27 cellular contexts compared by ENCODE assay signal in the genomic region with DNA sequence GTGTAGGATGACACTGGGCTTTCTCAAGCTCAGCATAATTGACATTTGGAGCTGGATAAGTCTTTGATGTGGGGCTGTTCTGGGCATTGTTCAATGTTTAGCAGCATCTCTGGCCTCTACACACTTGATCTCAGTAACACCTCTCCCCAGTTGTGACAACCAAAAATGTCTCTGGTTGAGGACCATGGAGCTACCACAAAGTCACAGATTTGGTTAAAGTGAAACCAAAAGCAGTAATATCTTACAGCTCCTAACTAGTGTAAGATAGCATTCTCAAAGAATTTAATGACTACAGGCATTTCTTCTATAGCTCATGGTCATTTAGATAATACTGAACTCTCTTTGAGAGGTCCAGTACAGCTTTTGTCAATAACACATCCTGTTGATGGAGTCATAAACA. TPM values are rescaled to one million over a fixed set of nuclear protein-coding genes. Genes with fewer than 3 reads are reported as not detected.
DNase-seq lines count a peak whose midpoint lies in the region; ATAC-seq and TF ChIP-seq lines count a peak whose summit lies in the region.
"Had no signal": no experiment of that assay in that cellular context is flagged by ENCODE, and none has a peak within 500 bp of the region (broad histone marks: within the 10 kb centered on the region; RNA-seq: fewer than 3 reads in every experiment).

No MANE protein-coding gene starts in this region.

- peak overlapping the region; percentile 21 for H3K4me3 Mint-ChIP-seq in neural crest cell
- H3K4me3 Mint-ChIP-seq: natural killer cell treated with Interleukin-12 subunit alpha and Interleukin-12 subunit beta and Interleukin-15 and Interleukin-18, amount 100 ng/mL, for 72 hours had no signal

- no peak for TF ChIP-seq CTCF in neural crest cell (conservative IDR thresholded peaks at IDR 0.05)

- no peaks in the 10 kb centered on the region for H3K9me3 Mint-ChIP-seq in neural crest cell
- H3K9me3 Mint-ChIP-seq: natural killer cell treated with Interleukin-12 subunit alpha and Interleukin-12 subunit beta and Interleukin-15 and Interleukin-18, amount 100 ng/mL, for 72 hours; T-helper 1 cell treated with Interleukin-12 subunit alpha and Interleukin-12 subunit beta and Interleukin-4 antibody, amounts not matched to agents 30 μg/mL and 1 μg/mL, for 36 hours had no signal

- peaks cover 73% of the 10 kb centered on the region for H3K27me3 Mint-ChIP-seq in neural crest cell (ENCODE audit: low read depth)

- H3K36me3 Mint-ChIP-seq in neural crest cell (ENCODE audit: low read depth), result no peaks in the 10 kb centered on the region
- H3K36me3 Mint-ChIP-seq: natural killer cell treated with Interleukin-12 subunit alpha and Interleukin-12 subunit beta and Interleukin-15 and Interleukin-18, amount 100 ng/mL, for 72 hours had no signal

- DNase-seq in neural crest cell (ENCODE audit: low read depth, low spot score) (no peak), midbrain (lab: John Stamatoyannopoulos, UW) (no peak), mucosa of gallbladder (ENCODE audit: low spot score) (no peak)
- DNase-seq in stimulated activated CD4-positive, alpha-beta T cell treated with anti-CD3 and anti-CD28 coated beads, Interleukin-4, amount 100 ng/mL, for 1 hour, result no peak
- DNase-seq: activated CD4-positive, alpha-beta T cell treated with anti-CD3 and anti-CD28 coated beads, Interleukin-2, amount 50 U/mL, for 48 hours; activated naive CD4-positive, alpha-beta T cell treated with Interleukin-2 at 50 U/mL for 16 hours; activated T-cell treated with anti-CD3 and anti-CD28 coated beads for 4 hours; amygdala; caudate nucleus; DMS79; foreskin keratinocyte; GOT3; left cardiac atrium; NCI-H1436; NCI-H2171; NCI-H82; PC-9; stimulated activated naive CD4-positive, alpha-beta T cell treated with Interleukin-2 at 50 U/mL for 16 hours; thyroid gland; WERI-Rb-1 had no signal

- peak; percentile 23 for ATAC-seq in GM18858 (IDR thresholded peaks at IDR 0.05; ENCODE audit: unreplicated experiment)
- ATAC-seq in GM21423 (IDR thresholded peaks at IDR 0.05; ENCODE audit: unreplicated experiment), result peak; percentile 16
- ATAC-seq in HG03175 (IDR thresholded peaks at IDR 0.05; ENCODE audit: unreplicated experiment), result peak; percentile 27
- ATAC-seq: foreskin keratinocyte; left cardiac atrium; natural killer cell treated with Interleukin-12 subunit alpha and Interleukin-12 subunit beta and Interleukin-15 and Interleukin-18, amount 100 ng/mL, for 72 hours had no signal

- no peak overlapping the region for H3K27ac Mint-ChIP-seq in neural crest cell (ENCODE audit: unreplicated experiment)
- H3K27ac Mint-ChIP-seq: natural killer cell treated with Interleukin-12 subunit alpha and Interleukin-12 subunit beta and Interleukin-15 and Interleukin-18, amount 100 ng/mL, for 72 hours; T-helper 1 cell treated with Interleukin-12 subunit alpha and Interleukin-12 subunit beta and Interleukin-4 antibody, amounts not matched to agents 30 μg/mL and 1 μg/mL, for 36 hours had no signal

- peaks cover 18% of the 10 kb centered on the region for H3K4me1 Mint-ChIP-seq in neural crest cell

RNA-seq across cellular contexts. Expression of a gene that starts 23.4 kb away (rescaled TPM):
- 52.1 and 52.2 TPM in 2 replicates for total RNA-seq in neural crest cell
- not detected for total RNA-seq in mucosa of gallbladder
- total RNA-seq: foreskin keratinocyte; HT1080; mesenteric fat pad; natural killer cell treated with Interleukin-12 subunit alpha and Interleukin-12 subunit beta and Interleukin-15 and Interleukin-18, amount 100 ng/mL, for 72 hours; PC-9; thyroid gland had no signal

Comparison
In these comparisons a context has a peak if more than half of its experiments do, and no peak if none do; other contexts are left out.
1. RNA of a gene that starts 23.4 kb away (total RNA-seq): 52.1 to 52.2 TPM in neural crest cell; not detected in mucosa of gallbladder (single experiment); every median in the first group is over 10 times any median in the second.
2. Peak in every context shown above with its lines, with median percentiles within 50 percentile points of each other: ATAC-seq.